2 cellular contexts compared by ENCODE assay signal in the genomic region with DNA sequence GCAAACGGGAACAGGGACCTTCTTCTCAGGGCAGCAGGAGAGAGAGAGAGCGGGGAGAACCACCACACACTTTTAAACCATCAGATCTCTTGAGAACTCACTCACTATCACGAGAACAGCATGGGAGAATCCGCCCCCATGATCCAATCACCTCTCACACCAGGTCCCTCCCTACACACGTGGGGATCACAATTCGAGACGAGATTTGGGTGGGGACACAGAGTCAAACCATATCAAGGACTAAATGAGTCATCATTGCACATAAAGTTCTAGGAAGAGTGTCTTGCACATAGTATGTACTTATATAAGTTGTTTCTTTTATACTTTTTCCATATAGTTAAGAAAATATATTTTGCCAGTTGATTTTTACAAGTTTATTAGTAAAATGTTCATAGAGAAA.
TF ChIP-seq lines count a peak whose summit lies in the region.

No MANE protein-coding gene starts in this region.

TF ChIP-seq in HCT116, 20 proteins besides CTCF, POLR2A, EP300 and RAD21:
- TF ChIP-seq FOSL1 (IDR thresholded peaks at IDR 0.05; ENCODE audit: low read depth) (no peak), JUND (IDR thresholded peaks at IDR 0.05) (no peak), ZFX (IDR thresholded peaks at IDR 0.05) (no peak), CEBPB (IDR thresholded peaks at IDR 0.05; ENCODE audit: low read depth) (no peak), SRF (IDR thresholded peaks at IDR 0.05; ENCODE audit: low read depth) (no peak), YY1 (IDR thresholded peaks at IDR 0.05; ENCODE audit: extremely low read depth, insufficient replicate concordance, low read depth, low read length) (no peak), POLR2AphosphoS5 (IDR thresholded peaks at IDR 0.05; ENCODE audit: low read depth, low read length) (no peak), CBX3 (IDR thresholded peaks at IDR 0.05; ENCODE audit: low read depth) (no peak), TCF7L2 (IDR thresholded peaks at IDR 0.05; ENCODE audit: borderline replicate concordance, extremely low read depth, insufficient read depth, insufficient read length) (no peak), MAX (IDR thresholded peaks at IDR 0.05) (no peak), EZH2phosphoT487 (IDR thresholded peaks at IDR 0.05; ENCODE audit: borderline replicate concordance) (no peak)
- TF ChIP-seq, protein P1, sequence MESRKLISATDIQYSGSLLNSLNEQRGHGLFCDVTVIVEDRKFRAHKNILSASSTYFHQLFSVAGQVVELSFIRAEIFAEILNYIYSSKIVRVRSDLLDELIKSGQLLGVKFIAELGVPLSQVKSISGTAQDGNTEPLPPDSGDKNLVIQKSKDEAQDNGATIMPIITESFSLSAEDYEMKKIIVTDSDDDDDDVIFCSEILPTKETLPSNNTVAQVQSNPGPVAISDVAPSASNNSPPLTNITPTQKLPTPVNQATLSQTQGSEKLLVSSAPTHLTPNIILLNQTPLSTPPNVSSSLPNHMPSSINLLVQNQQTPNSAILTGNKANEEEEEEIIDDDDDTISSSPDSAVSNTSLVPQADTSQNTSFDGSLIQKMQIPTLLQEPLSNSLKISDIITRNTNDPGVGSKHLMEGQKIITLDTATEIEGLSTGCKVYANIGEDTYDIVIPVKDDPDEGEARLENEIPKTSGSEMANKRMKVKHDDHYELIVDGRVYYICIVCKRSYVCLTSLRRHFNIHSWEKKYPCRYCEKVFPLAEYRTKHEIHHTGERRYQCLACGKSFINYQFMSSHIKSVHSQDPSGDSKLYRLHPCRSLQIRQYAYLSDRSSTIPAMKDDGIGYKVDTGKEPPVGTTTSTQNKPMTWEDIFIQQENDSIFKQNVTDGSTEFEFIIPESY (IDR thresholded peaks at IDR 0.05; ENCODE audit: extremely low read depth, insufficient replicate concordance, low read length), result no peak

TF ChIP-seq in endothelial cell of umbilical vein, 7 proteins besides CTCF, POLR2A, EP300 and RAD21:
- TF ChIP-seq MYC (IDR thresholded peaks at IDR 0.05; ENCODE audit: low read depth, low read length), result no peak
- TF ChIP-seq FOS (IDR thresholded peaks at IDR 0.05; ENCODE audit: borderline replicate concordance, insufficient read depth, low read length), result peak; percentile 43
